16 cellular contexts compared by ENCODE assay signal in genomic region chr6:122788208-122788607, GRCh38. TPM values are rescaled to one million over a fixed set of nuclear protein-coding genes. Genes with fewer than 3 reads are reported as not detected.
DNase-seq lines count a peak whose midpoint lies in the region; ATAC-seq, FAIRE-seq and TF ChIP-seq lines count a peak whose summit lies in the region.
"Had no signal": no experiment of that assay in that cellular context is flagged by ENCODE, and none has a peak within 500 bp of the region (broad histone marks: within the 10 kb centered on the region; RNA-seq: fewer than 3 reads in every experiment).

No MANE protein-coding gene starts in this region.

- no peak for TF ChIP-seq RAD21 in HepG2 (CRISPR knock-in tag; IDR thresholded peaks at IDR 0.05)

- H2AFZ ChIP-seq in GM23338: no peak overlapping the region
- no peak overlapping the region for H2AFZ ChIP-seq in HepG2 (ENCODE audit: low read length)

- no TSS peak for BruUV-seq in HepG2 (replicated peaks; lab: Mats Ljungman, UMichigan)

- H3F3A ChIP-seq in GM23338 (replicated peaks; ENCODE audit: low read depth): peaks cover 11% of the 10 kb centered on the region; the same call in 1 of the 2 replicates

- DNase-seq in GM23338 (ENCODE audit: low spot score): peak; percentile 17
- no peak for DNase-seq in adipocyte (ENCODE audit: low read depth)
- no peak for DNase-seq in HepG2 (ENCODE audit: low spot score)
- DNase-seq in gastrocnemius medialis: no peak
- DNase-seq in stimulated activated naive CD8-positive, alpha-beta T cell treated with anti-CD3 and anti-CD28 coated beads, Interleukin-15, Interleukin-2, amounts not matched to agents 100 U/mL and 50 U/mL, for 24 hours: no peak
- no peak for DNase-seq in germinal center (ENCODE audit: low spot score)
- no peak for DNase-seq in AG08395 (ENCODE audit: low spot score)
- DNase-seq: activated B cell treated with CpG ODN at 0.5 μM for 24 hours; CD4-positive, alpha-beta memory T cell; central memory CD4-positive, alpha-beta T cell; kidney had no signal

- TF ChIP-seq EP300 in HepG2 (IDR thresholded peaks at IDR 0.05; ENCODE audit: low read depth in 2 of 2, low read length in 2 of 2): no peak
- TF ChIP-seq EP300 in HepG2 (CRISPR knock-in tag; IDR thresholded peaks at IDR 0.05; ENCODE audit: borderline replicate concordance): no peak

- no peaks in the 10 kb centered on the region for H3K36me3 Mint-ChIP-seq in GM23338 (ENCODE audit: low read depth)
- H3K36me3 Mint-ChIP-seq: CD4-positive, alpha-beta memory T cell had no signal

- peaks cover 51% of the 10 kb centered on the region for H3K4me1 Mint-ChIP-seq in GM23338
- H3K4me1 Mint-ChIP-seq: activated T-helper 17 cell treated with anti-CD3 and anti-CD28 coated beads, Interleukin-2, amount 50 U/mL, for 72 hours had no signal

- TF ChIP-seq POLR2A in HepG2 (IDR thresholded peaks at IDR 0.05; ENCODE audit: insufficient read depth in 1 of 2, low read depth in 2 of 2, low read length in 2 of 2) (no peak), gastrocnemius medialis (IDR thresholded peaks at IDR 0.05) (no peak)

- in situ Hi-C loops in HepG2 (cut with HindIII; ENCODE audit: extremely low pct_ligation_motif_present, low pct_unique_long_range_greater_than_20kb): loop anchor here (5.0 kb wide), 1 partner anchor 49 kb away; no protein-coding TSS in a partner anchor
- in situ Hi-C loops in gastrocnemius medialis (cut with MboI; ENCODE audit: low sequenced_read_pairs in 4 of 4): no loop called here

- peak overlapping the region; percentile 88 for H3K4me3 Mint-ChIP-seq in GM23338

- H3K9ac ChIP-seq in adipocyte (ENCODE audit: low read length) (peak overlapping the region; percentile 97), HepG2 (ENCODE audit: insufficient read depth, low read depth, low read length) (0 out of 2 replicates have a peak overlapping the region, but pooled peaks have one; percentile 91)

- POLR2A ChIA-PET in HepG2 (lab: Yijun Ruan, JAX): interaction anchor here (1.7 to 7.1 kb wide), 5 partner anchors 12 to 269 kb away, joined by 6 to 177 read pairs (median 14); no protein-coding TSS in a partner anchor

- peaks cover 20% of the 10 kb centered on the region for H3K27me3 Mint-ChIP-seq in GM23338 (ENCODE audit: insufficient read depth, low read depth, poor library complexity)

- intact Hi-C loops in HepG2 (cut with micrococcal nuclease; ENCODE audit: unreplicated experiment) (no loop called here), gastrocnemius medialis (cut with DNase I; ENCODE audit: low total_unique reads) (loop anchor here (2.0 to 5.0 kb wide), 3 partner anchors 35 to 386 kb away; no protein-coding TSS in a partner anchor)

- no peaks in the 10 kb centered on the region for H3K9me2 ChIP-seq in GM23338 (ENCODE audit: insufficient read depth)

- FAIRE-seq in HepG2 (lab: Jason Lieb, UNC): no peak
- FAIRE-seq: kidney, urothelium cell line had no signal

- ATAC-seq in GM23338: no peak
- ATAC-seq in HepG2: no peak
- ATAC-seq in gastrocnemius medialis: no peak
- no peak for ATAC-seq in HG02678 (IDR thresholded peaks at IDR 0.05; ENCODE audit: unreplicated experiment)
- no peak for ATAC-seq in stimulated activated naive CD8-positive, alpha-beta T cell treated with anti-CD3 and anti-CD28 coated beads, Interleukin-15, Interleukin-2, amounts not matched to agents 100 U/mL and 50 U/mL, for 24 hours

- H3K79me2 ChIP-seq in GM23338 (replicated peaks; ENCODE audit: insufficient read depth) (no peaks in the 10 kb centered on the region), HepG2 (ENCODE audit: insufficient read depth, low read length) (no peaks in the 10 kb centered on the region)

- H3K4me2 ChIP-seq in GM23338 (peak overlapping the region; percentile 78), HepG2 (ENCODE audit: low read depth, low read length) (peak overlapping the region; percentile 98)

- H3K9me3 ChIP-seq in adipocyte (ENCODE audit: control insufficient read depth, low read length) (no peaks in the 10 kb centered on the region), HepG2 (ENCODE audit: low read length) (no peaks in the 10 kb centered on the region), gastrocnemius medialis (no peaks in the 10 kb centered on the region)

- H4K20me1 ChIP-seq in GM23338 (replicated peaks; ENCODE audit: insufficient read depth): no peaks in the 10 kb centered on the region
- no peaks in the 10 kb centered on the region for H4K20me1 ChIP-seq in HepG2 (ENCODE audit: insufficient read depth, low read length)

- H3K27ac ChIP-seq in GM23338 (ENCODE audit: low read depth) (no peak overlapping the region), HepG2 (ENCODE audit: extremely low read length, insufficient read depth, low read length) (no peak overlapping the region), gastrocnemius medialis (peak overlapping the region; percentile 93 to 98 (median 96))

- no peaks in the 10 kb centered on the region for H3K9me3 Mint-ChIP-seq in GM23338
- H3K9me3 Mint-ChIP-seq: activated B cell treated with CpG ODN at 0.5 μM for 24 hours; activated T-helper 17 cell treated with anti-CD3 and anti-CD28 coated beads, Interleukin-2, amount 50 U/mL, for 72 hours had no signal

- H3K27me3 ChIP-seq in GM23338 (ENCODE audit: insufficient read depth) (peaks cover 38% of the 10 kb centered on the region), adipocyte (replicated peaks; ENCODE audit: control insufficient read depth, insufficient read depth, low read length) (no peaks in the 10 kb centered on the region), HepG2 (ENCODE audit: control insufficient read depth in 1 of 2, insufficient read depth in 2 of 2, low read length in 2 of 2) (no peaks in the 10 kb centered on the region; a peak in 1 of 5 replicates), gastrocnemius medialis (no peaks in the 10 kb centered on the region)

- peak overlapping the region; percentile 83 for H3K4me3 ChIP-seq in GM23338
- peak overlapping the region; percentile 97 for H3K4me3 ChIP-seq in adipocyte (ENCODE audit: low read length)
- peak overlapping the region in 2 of 3 experiments; percentile 77 to 95; a peak in 3 of 6 replicates for H3K4me3 ChIP-seq in HepG2 (replicated peaks in 1 of 3; ENCODE audit: insufficient read depth in 1 of 3, low read depth in 2 of 3, low read length in 3 of 3)
- peak overlapping the region in 1 of 4 donors; percentile 61 for H3K4me3 ChIP-seq in gastrocnemius medialis

- H3K36me3 ChIP-seq in GM23338 (ENCODE audit: insufficient read depth) (no peaks in the 10 kb centered on the region), adipocyte (ENCODE audit: control insufficient read depth, insufficient read depth, low read length, severe bottlenecking) (no peaks in the 10 kb centered on the region), HepG2 (replicated peaks in 1 of 2; ENCODE audit: control insufficient read depth in 1 of 2, insufficient read depth in 2 of 2, low read length in 2 of 2) (no peaks in the 10 kb centered on the region), gastrocnemius medialis (no peaks in the 10 kb centered on the region)

- CTCF ChIA-PET in HepG2 (lab: Yijun Ruan, JAX; ENCODE audit: low intra/inter-chr PET ratio, low total read pairs): interaction anchor here (2.3 to 3.3 kb wide), 2 partner anchors 50 to 51 kb away, joined by 11 to 13 read pairs; no protein-coding TSS in a partner anchor

- H3K27ac Mint-ChIP-seq in GM23338: no peak overlapping the region
- H3K27ac Mint-ChIP-seq: activated T-helper 17 cell treated with anti-CD3 and anti-CD28 coated beads, Interleukin-2, amount 50 U/mL, for 72 hours; CD4-positive, alpha-beta memory T cell had no signal

- TF ChIP-seq CTCF in GM23338 (conservative IDR thresholded peaks at IDR 0.05; ENCODE audit: low read depth in 2 of 2): no peak
- peak; percentile 13; the same call in 1 of the 2 replicates for TF ChIP-seq CTCF in HepG2 (CRISPR knock-in tag; IDR thresholded peaks at IDR 0.05)
- TF ChIP-seq CTCF in gastrocnemius medialis (IDR thresholded peaks at IDR 0.05 in 4 of 5, conservative IDR thresholded peaks at IDR 0.05 in 1 of 5): no peak

- 15% methylated on average over 6 of the region's 6 CpGs for WGBS in HepG2 (ENCODE audit: low lambda C conversion rate)

- H3K4me1 ChIP-seq in GM23338 (ENCODE audit: insufficient read depth) (peaks cover 51% of the 10 kb centered on the region), adipocyte (ENCODE audit: control insufficient read depth, insufficient read depth, low read length) (peaks cover 43% of the 10 kb centered on the region), HepG2 (ENCODE audit: insufficient read depth, low read length) (peaks cover 38% of the 10 kb centered on the region), gastrocnemius medialis (peaks cover 34 to 45% of the 10 kb centered on the region in 2 donors)

RNA-seq across cellular contexts. Expression of gene SMPDL3A, which starts 0.8 kb away (rescaled TPM):
- 3.0 and 6.3 TPM in 2 replicates for total RNA-seq in GM23338 (2014; rRNA removed; shearing (Covaris generic))
- polyA plus RNA-seq in GM23338 (2016; fragmentation: Nextera tagmentation; extraction: Ambion mirVana) (3.5 and 5.1 TPM in 2 replicates), HepG2 (2011; rRNA removed) (17.3 and 21.0 TPM in 2 replicates)
- total RNA-seq in HepG2 (2016; rRNA removed; fragmentation: Illumina TruSeq; extraction: Trizol) (6.4 and 7.8 TPM in 2 replicates), gastrocnemius medialis (10 to 100 TPM; 18.4 to 38.4 (median 32.6) TPM)
- total RNA-seq in HepG2 (2016; cell fraction: cytosol; rRNA removed; fragmentation: Illumina TruSeq; extraction: Trizol; ENCODE audit: low read depth): 1.1 and 2.5 TPM in 2 replicates
- 5.6 and 7.8 TPM in 2 replicates for total RNA-seq in HepG2 (2016; cell fraction: insoluble cytoplasmic fraction; rRNA removed; fragmentation: Illumina TruSeq; extraction: Trizol)
- 3.7 and 4.1 TPM in 2 replicates for total RNA-seq in HepG2 (2016; cell fraction: membrane; rRNA removed; fragmentation: Illumina TruSeq; extraction: Trizol)
- total RNA-seq in HepG2 (2016; cell fraction: nucleus; rRNA removed; fragmentation: Illumina TruSeq; extraction: Trizol): 8.1 and 10.3 TPM in 2 replicates
- 15.9 and 18.0 TPM in 2 replicates for polyA plus RNA-seq in HepG2 (2011; cell fraction: cytosol; rRNA removed)
- polyA plus RNA-seq in HepG2 (2011; cell fraction: nucleus; rRNA removed): 9.0 and 11.3 TPM in 2 replicates
- 25.6 and 33.6 TPM in 2 replicates for polyA plus RNA-seq in HepG2 (2012)
- polyA plus RNA-seq in HepG2 (2016; cell fraction: cytosol; fragmentation: Illumina TruSeq; extraction: Trizol; ENCODE audit: low read depth): 1.3 and 1.7 TPM in 2 replicates
- polyA plus RNA-seq in HepG2 (2016; cell fraction: insoluble cytoplasmic fraction; fragmentation: Illumina TruSeq; extraction: Trizol; ENCODE audit: low read depth): 6.4 and 9.0 TPM in 2 replicates
- polyA plus RNA-seq in HepG2 (2016; cell fraction: membrane; fragmentation: Illumina TruSeq; extraction: Trizol; ENCODE audit: low read depth): 3.1 and 4.1 TPM in 2 replicates
- polyA plus RNA-seq in HepG2 (2016; cell fraction: nucleus; fragmentation: Illumina TruSeq; extraction: Trizol; ENCODE audit: insufficient read depth, low read depth): 12.8 and 14.7 TPM in 2 replicates
- 4.9 and 10.4 TPM in 2 replicates for polyA minus RNA-seq in HepG2 (2011; rRNA and poly(A)+ RNA removed; ENCODE audit: low replicate concordance)
- polyA minus RNA-seq in HepG2 (2011; cell fraction: cytosol; rRNA and poly(A)+ RNA removed): 10.6 and 11.1 TPM in 2 replicates
- 9.9 and 15.7 TPM in 2 replicates for polyA minus RNA-seq in HepG2 (2011; cell fraction: nucleus; rRNA and poly(A)+ RNA removed)
- total RNA-seq: CD4-positive, alpha-beta memory T cell had no signal
- polyA plus RNA-seq: CD4-positive, alpha-beta memory T cell had no signal

RNA-seq across cellular contexts. Expression of gene FABP7, which starts 8.7 kb away (rescaled TPM):
- 5.2 and 6.6 TPM in 2 replicates for total RNA-seq in GM23338 (2014; rRNA removed; shearing (Covaris generic))
- polyA plus RNA-seq in GM23338 (2016; fragmentation: Nextera tagmentation; extraction: Ambion mirVana) (14.5 and 15.7 TPM in 2 replicates), HepG2 (2011; rRNA removed) (not detected in 2 replicates)
- total RNA-seq in HepG2 (2016; rRNA removed; fragmentation: Illumina TruSeq; extraction: Trizol) (not detected in 2 replicates), gastrocnemius medialis (10 to 100 TPM in 1 of 4 donors, 1 to 10 TPM in 2, under 1 TPM in 1; 0.51 to 21.0 (median 5.9) TPM)
- total RNA-seq in HepG2 (2016; cell fraction: cytosol; rRNA removed; fragmentation: Illumina TruSeq; extraction: Trizol; ENCODE audit: low read depth): not detected in 2 replicates
- total RNA-seq in HepG2 (2016; cell fraction: insoluble cytoplasmic fraction; rRNA removed; fragmentation: Illumina TruSeq; extraction: Trizol): not detected in 2 replicates
- total RNA-seq in HepG2 (2016; cell fraction: membrane; rRNA removed; fragmentation: Illumina TruSeq; extraction: Trizol): not detected in 2 replicates
- not detected in 2 replicates for total RNA-seq in HepG2 (2016; cell fraction: nucleus; rRNA removed; fragmentation: Illumina TruSeq; extraction: Trizol)
- polyA plus RNA-seq in HepG2 (2011; cell fraction: cytosol; rRNA removed): not detected in 2 replicates
- not detected in 2 replicates for polyA plus RNA-seq in HepG2 (2011; cell fraction: nucleus; rRNA removed)
- not detected in 2 replicates for polyA plus RNA-seq in HepG2 (2012)
- not detected in 2 replicates for polyA plus RNA-seq in HepG2 (2016; cell fraction: cytosol; fragmentation: Illumina TruSeq; extraction: Trizol; ENCODE audit: low read depth)
- polyA plus RNA-seq in HepG2 (2016; cell fraction: insoluble cytoplasmic fraction; fragmentation: Illumina TruSeq; extraction: Trizol; ENCODE audit: low read depth): not detected in 2 replicates
- polyA plus RNA-seq in HepG2 (2016; cell fraction: membrane; fragmentation: Illumina TruSeq; extraction: Trizol; ENCODE audit: low read depth): not detected in 2 replicates
- polyA plus RNA-seq in HepG2 (2016; cell fraction: nucleus; fragmentation: Illumina TruSeq; extraction: Trizol; ENCODE audit: insufficient read depth, low read depth): not detected in 2 replicates
- not detected in 2 replicates for polyA minus RNA-seq in HepG2 (2011; rRNA and poly(A)+ RNA removed; ENCODE audit: low replicate concordance)
- not detected in 2 replicates for polyA minus RNA-seq in HepG2 (2011; cell fraction: cytosol; rRNA and poly(A)+ RNA removed)
- polyA minus RNA-seq in HepG2 (2011; cell fraction: nucleus; rRNA and poly(A)+ RNA removed): not detected in 2 replicates
- total RNA-seq: activated B cell treated with CpG ODN at 0.5 μM for 24 hours; activated T-helper 17 cell treated with anti-CD3 and anti-CD28 coated beads, Interleukin-2, amount 50 U/mL, for 72 hours; CD4-positive, alpha-beta memory T cell; kidney; M059J; renal cortical epithelial cell had no signal
- polyA plus RNA-seq: CD4-positive, alpha-beta memory T cell had no signal

Comparison
In these comparisons a context has a peak if more than half of its experiments do, and no peak if none do; other contexts are left out.
1. H3K27ac ChIP-seq: peak in gastrocnemius medialis (4 of 4); none in GM23338 (single experiment) and HepG2 (single experiment).